Comparison of ENCODE assay signal across 2 cellular contexts in genomic region chr4:158170691-158171455, GRCh38.
TF ChIP-seq lines count a peak whose summit lies in the region.

No MANE protein-coding gene starts in this region.

TF ChIP-seq in endothelial cell of umbilical vein, 7 proteins besides CTCF, POLR2A, EP300 and RAD21 (continued from another document):
- TF ChIP-seq MYC (IDR thresholded peaks at IDR 0.05; ENCODE audit: low read depth, low read length) = no peak
- no peak for TF ChIP-seq MAX (IDR thresholded peaks at IDR 0.05; ENCODE audit: insufficient read depth, insufficient read length)
- no peak for TF ChIP-seq POLR2AphosphoS5 (IDR thresholded peaks at IDR 0.05; ENCODE audit: insufficient read depth, low read depth, low read length)
- TF ChIP-seq EZH2 (IDR thresholded peaks at IDR 0.05; ENCODE audit: borderline replicate concordance, low read depth, low read length, severe bottlenecking) = no peak
- TF ChIP-seq FOS (IDR thresholded peaks at IDR 0.05; ENCODE audit: borderline replicate concordance, insufficient read depth, low read length) = no peak
- no peak for TF ChIP-seq GATA2 (IDR thresholded peaks at IDR 0.05; ENCODE audit: insufficient read depth, insufficient read length, low read depth, low read length)

TF ChIP-seq in GM12891, 5 proteins besides CTCF, POLR2A, EP300 and RAD21 (continued from another document):
- TF ChIP-seq SPI1 (IDR thresholded peaks at IDR 0.05; ENCODE audit: low read depth, low read length) (no peak), TAF1 (IDR thresholded peaks at IDR 0.05; ENCODE audit: low read depth, low read length) (no peak), POU2F2 (IDR thresholded peaks at IDR 0.05; ENCODE audit: low read depth, low read length) (no peak)
TF ChIP-seq in GM12891: peak in this region for 0.
